ENCODE assay signal across 8 cellular contexts in the genomic region with DNA sequence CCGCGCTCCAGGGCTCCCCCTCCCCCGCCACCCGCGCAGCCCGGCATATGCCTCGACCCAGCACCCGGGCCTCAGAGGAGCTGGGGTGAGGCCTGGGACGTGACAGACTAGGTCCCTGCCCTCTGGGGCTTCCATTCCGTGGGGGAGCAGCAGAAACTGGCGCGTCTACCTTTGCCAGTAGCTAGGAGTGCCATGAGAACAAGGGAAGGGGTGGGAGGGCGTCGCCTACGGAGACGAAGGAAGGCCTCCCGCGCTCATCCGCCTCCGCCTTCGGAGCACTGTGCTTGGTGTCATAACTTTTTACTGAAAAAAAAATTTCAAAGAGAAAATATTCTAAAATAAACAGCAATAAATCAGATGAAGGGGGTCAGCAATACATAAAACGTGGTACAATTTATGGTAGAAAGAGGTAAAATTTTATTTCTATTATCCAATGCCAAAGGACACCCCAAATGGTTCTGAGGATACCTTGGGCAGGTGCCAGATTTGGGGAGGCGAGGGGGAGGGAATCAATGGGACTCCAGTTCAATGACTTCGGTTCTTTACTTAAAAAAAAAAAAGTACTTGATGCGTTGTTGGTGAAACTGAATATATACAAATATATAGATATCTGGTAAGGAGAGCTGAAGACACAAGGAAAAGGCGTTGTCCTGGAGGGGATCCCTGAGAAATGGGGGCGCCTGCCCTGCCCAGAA. TPM values are rescaled to one million over a fixed set of nuclear protein-coding genes. Genes with fewer than 3 reads are reported as not detected.
A peak's percentile ranks its signal among the peaks of the same experiment; 100 is the strongest.
DNase-seq lines count a peak whose midpoint lies in the region; ATAC-seq and TF ChIP-seq lines count a peak whose summit lies in the region.

No MANE protein-coding gene starts in this region.

- POLR2A ChIA-PET in CD4-positive, alpha-beta memory T cell (lab: Charles Lee; ENCODE audit: partially characterized antibody) = interaction anchor here (0.6 to 4.9 kb wide), 9 partner anchors 11 to 183 kb away, joined by 3 to 134 read pairs (median 6); a partner anchor contains a TSS

- no peaks in the 10 kb centered on the region for H3K9me3 Mint-ChIP-seq in CD4-positive, alpha-beta memory T cell
- H3K9me3 Mint-ChIP-seq in chondrocyte (ENCODE audit: low read depth) = peaks cover 3% of the 10 kb centered on the region

- no peaks in the 10 kb centered on the region for H3K27me3 ChIP-seq in CD4-positive, alpha-beta memory T cell (ENCODE audit: insufficient read depth, low read length)
- H3K27me3 ChIP-seq in NT2/D1 (ENCODE audit: insufficient read depth, insufficient read length) = peaks cover 45% of the 10 kb centered on the region

- H3K36me3 ChIP-seq in CD4-positive, alpha-beta memory T cell (ENCODE audit: insufficient read depth, low read length) = no peaks in the 10 kb centered on the region
- no peaks in the 10 kb centered on the region for H3K36me3 ChIP-seq in NT2/D1 (ENCODE audit: insufficient read depth, insufficient read length, low read length)
- no peaks in the 10 kb centered on the region for H3K36me3 ChIP-seq in mucosa of descending colon (ENCODE audit: low read depth)

- CTCF ChIA-PET in CD4-positive, alpha-beta memory T cell (lab: Charles Lee; ENCODE audit: partially characterized antibody) = interaction anchor here (2.8 to 6.5 kb wide), 4 partner anchors 9 to 185 kb away, joined by 17 to 155 read pairs (median 40); no protein-coding TSS in a partner anchor

- peak overlapping the region; percentile 69 to 93 (median 83) for H3K4me3 Mint-ChIP-seq in CD4-positive, alpha-beta memory T cell
- peak overlapping the region; percentile 75 for H3K4me3 Mint-ChIP-seq in chondrocyte (ENCODE audit: unreplicated experiment)

- intact Hi-C loops in CD4-positive, alpha-beta memory T cell (cut with micrococcal nuclease) = loop anchor here (2.0 to 10.0 kb wide), 4 partner anchors 36 to 693 kb away; a partner anchor contains a TSS
- intact Hi-C loops in mucosa of descending colon (cut with DNase I, micrococcal nuclease) = loop anchor here in 1 of 2 donors (5.0 kb wide), 1 partner anchor 186 kb away; no protein-coding TSS in a partner anchor

- H3K9ac ChIP-seq in NT2/D1 (ENCODE audit: insufficient read length, low read depth) = peak overlapping the region; percentile 81

- H3K27ac Mint-ChIP-seq in CD4-positive, alpha-beta memory T cell = peak overlapping the region; percentile 57 to 90 (median 84)
- peak overlapping the region; percentile 46 for H3K27ac Mint-ChIP-seq in chondrocyte (ENCODE audit: unreplicated experiment)

- no peak for TF ChIP-seq CTCF in chondrocyte (IDR thresholded peaks at IDR 0.05)
- no peak for TF ChIP-seq CTCF in mucosa of descending colon (IDR thresholded peaks at IDR 0.05)

- H3K4me1 Mint-ChIP-seq in CD4-positive, alpha-beta memory T cell = peaks cover 4 to 12% (median 7%) of the 10 kb centered on the region in 4 donors
- peaks cover 27% of the 10 kb centered on the region for H3K4me1 Mint-ChIP-seq in chondrocyte (ENCODE audit: low read depth)

- H3K4me3 ChIP-seq in CD4-positive, alpha-beta memory T cell (ENCODE audit: low read length in 2 of 2) = peak overlapping the region; percentile 42 to 64
- H3K4me3 ChIP-seq in NT2/D1 (ENCODE audit: insufficient read length, low read depth) (peak overlapping the region; percentile 57), mucosa of descending colon (no peak overlapping the region)

- no peaks in the 10 kb centered on the region for H3K36me3 Mint-ChIP-seq in CD4-positive, alpha-beta memory T cell
- H3K36me3 Mint-ChIP-seq in chondrocyte (ENCODE audit: low read depth) = no peaks in the 10 kb centered on the region

- peak overlapping the region; percentile 73 for H3K27ac ChIP-seq in CD4-positive, alpha-beta memory T cell (ENCODE audit: low read depth, low read length)

- no peaks in the 10 kb centered on the region for H3K27me3 Mint-ChIP-seq in CD4-positive, alpha-beta memory T cell
- no peaks in the 10 kb centered on the region for H3K27me3 Mint-ChIP-seq in chondrocyte (ENCODE audit: low read depth)

- DNase-seq in CD4-positive, alpha-beta memory T cell = peak in 3 of 5 donors; percentile 13 to 50 (median 19)
- DNase-seq in NT2/D1 (ENCODE audit: low read depth, low spot score) (no peak), chondrocyte (ENCODE audit: low spot score) (no peak), mucosa of descending colon (peak; percentile 26 to 62 (median 59)), NCI-H446 treated with DMSO at 0.1 percent for 48 hours (lab: John Stamatoyannopoulos, UW) (no peak)

- ATAC-seq in mucosa of descending colon (peak; percentile 3), HG02885 (IDR thresholded peaks at IDR 0.05; ENCODE audit: poor library complexity, unreplicated experiment) (no peak), HG02884 (IDR thresholded peaks at IDR 0.05; ENCODE audit: unreplicated experiment) (no peak), GM18873 (IDR thresholded peaks at IDR 0.05; ENCODE audit: low FRiP score, unreplicated experiment) (no peak)

- H3K9me3 ChIP-seq in CD4-positive, alpha-beta memory T cell (ENCODE audit: control insufficient read depth in 1 of 2, low read length in 2 of 2) = no peaks in the 10 kb centered on the region
- H3K9me3 ChIP-seq in NT2/D1 (ENCODE audit: insufficient read depth, low read length) (no peaks in the 10 kb centered on the region), mucosa of descending colon (no peaks in the 10 kb centered on the region)

- H3K4me1 ChIP-seq in CD4-positive, alpha-beta memory T cell (ENCODE audit: insufficient read depth, low read length) = peaks cover 13% of the 10 kb centered on the region
- H3K4me1 ChIP-seq in NT2/D1 (ENCODE audit: insufficient read depth, insufficient read length) = peaks cover 3% of the 10 kb centered on the region
- peaks cover 15% of the 10 kb centered on the region for H3K4me1 ChIP-seq in mucosa of descending colon (ENCODE audit: low read depth)

RNA-seq across cellular contexts. Expression of a gene that starts 35.1 kb away (rescaled TPM):
- not detected for total RNA-seq in CD4-positive, alpha-beta memory T cell
- not detected for polyA plus RNA-seq in CD4-positive, alpha-beta memory T cell
- total RNA-seq in chondrocyte (0.60 to 2.2 TPM (median 0.62 TPM) in 3 replicates), mucosa of descending colon (1 to 10 TPM in 1 of 3 donors, under 1 TPM in 2; 0.61 to 1.9 (median 0.87) TPM)

Comparison
In these comparisons a context has a peak if more than half of its experiments do, and no peak if none do; other contexts are left out.
1. DNase-seq: peak in CD4-positive, alpha-beta memory T cell (3 of 5) and mucosa of descending colon (3 of 3); none in NT2/D1 (single experiment), chondrocyte (single experiment) and NCI-H446 treated with DMSO at 0.1 percent for 48 hours (single experiment).